Comparison of ENCODE assay signal across 40 cellular contexts in the genomic region with DNA sequence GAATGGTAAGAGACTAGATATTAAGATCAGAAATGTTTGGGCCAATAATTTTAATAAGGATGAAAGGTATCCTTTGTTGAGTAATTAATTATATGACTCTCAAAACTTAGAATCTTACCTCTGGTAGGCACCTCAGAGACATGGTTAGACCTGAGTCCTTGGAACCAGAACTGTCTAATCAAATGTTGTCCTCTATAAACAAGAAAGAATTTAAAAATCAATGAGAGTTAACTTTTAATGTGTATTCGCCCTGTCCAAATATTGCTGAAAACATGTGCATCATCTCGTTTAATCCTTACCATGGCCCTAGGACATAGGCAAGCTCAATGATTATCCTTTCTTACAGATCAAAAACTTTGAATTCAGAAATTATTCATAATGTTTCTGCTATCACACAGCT. TPM values are rescaled to one million over a fixed set of nuclear protein-coding genes. Genes with fewer than 3 reads are reported as not detected.
"Had no signal": no experiment of that assay in that cellular context is flagged by ENCODE, and none has a peak within 500 bp of the region (broad histone marks: within the 10 kb centered on the region; RNA-seq: fewer than 3 reads in every experiment).

No MANE protein-coding gene starts in this region.

- FAIRE-seq: bronchial epithelial cell had no signal

- H3K9me3 ChIP-seq: adrenal gland, ascending aorta, body of pancreas had no signal

- H3K4me1 ChIP-seq: adrenal gland, ascending aorta, body of pancreas, breast epithelium had no signal

- H3K4me3 ChIP-seq: adrenal gland, ascending aorta, body of pancreas, breast epithelium, cardiac muscle cell had no signal

- H3K27ac ChIP-seq: adrenal gland, ascending aorta, body of pancreas, brain microvascular endothelial cell, breast epithelium, cardiac muscle cell had no signal

- H3K27ac Mint-ChIP-seq: activated naive CD4-positive, alpha-beta T cell treated with anti-CD3 and anti-CD28 coated beads for 36 hours; activated naive CD4-positive, alpha-beta T cell treated with anti-CD3 and anti-CD28 coated beads, Interleukin-2, amount 10 ng/mL, durations not matched to agents 7 days and 5 days; activated naive CD4-positive, alpha-beta T cell treated with anti-CD3 and anti-CD28 coated beads, Interleukin-2, amount 50 U/mL, for 24 hours; activated naive CD4-positive, alpha-beta T cell treated with anti-CD3 and anti-CD28 coated beads, Interleukin-2, amount 50 U/mL, for 72 hours; activated naive CD8-positive, alpha-beta T cell; activated naive CD8-positive, alpha-beta T cell treated with anti-CD3 and anti-CD28 coated beads for 36 hours; activated naive CD8-positive, alpha-beta T cell treated with anti-CD3 and anti-CD28 coated beads, Interleukin-2, amount 10 ng/mL, durations not matched to agents 7 days and 5 days; activated naive CD8-positive, alpha-beta T cell treated with anti-CD3 and anti-CD28 coated beads, Interleukin-2, amount 50 U/mL, for 24 hours; activated T-cell treated with anti-CD3 and anti-CD28 coated beads, Interleukin-2, amount 50 U/mL, for 24 hours; activated T-cell treated with anti-CD3 and anti-CD28 coated beads, Interleukin-2, amount 50 U/mL, for 72 hours; activated T-helper 1 cell treated with anti-CD3 and anti-CD28 coated beads, Interleukin-12 subunit alpha, Interleukin-12 subunit beta, Interleukin-2, Interleukin-4 antibody, amounts not matched to agents 30 ng/mL and 10 ng/mL and 1 ng/mL, durations not matched to agents 14 hours and 24 hours and 36 hours; activated T-helper 17 cell treated with anti-CD3 and anti-CD28 coated beads, Interleukin-2, amount 50 U/mL, for 72 hours; activated T-helper 2 cell treated with anti-CD3 and anti-CD28 coated beads, Interferon-gamma antibody, Interleukin-2, Interleukin-4, amounts not matched to agents 10 μg/mL and 5 μg/mL and 100 μg/mL, durations not matched to agents 14 hours and 24 hours and 36 hours; brain had no signal

- H3K9me3 Mint-ChIP-seq: activated naive CD4-positive, alpha-beta T cell treated with anti-CD3 and anti-CD28 coated beads, Interleukin-2, amount 10 ng/mL, durations not matched to agents 7 days and 5 days; activated naive CD8-positive, alpha-beta T cell treated with anti-CD3 and anti-CD28 coated beads for 36 hours; activated naive CD8-positive, alpha-beta T cell treated with anti-CD3 and anti-CD28 coated beads, Interleukin-2, amount 10 ng/mL, durations not matched to agents 7 days and 5 days; activated naive CD8-positive, alpha-beta T cell treated with anti-CD3 and anti-CD28 coated beads, Interleukin-2, amount 50 U/mL, for 24 hours; activated T-cell treated with anti-CD3 and anti-CD28 coated beads, Interleukin-2, amount 50 U/mL, for 24 hours; activated T-cell treated with anti-CD3 and anti-CD28 coated beads, Interleukin-2, amount 50 U/mL, for 4 hours; activated T-helper 1 cell treated with anti-CD3 and anti-CD28 coated beads, Interleukin-12 subunit alpha, Interleukin-12 subunit beta, Interleukin-2, Interleukin-4 antibody, amounts not matched to agents 30 ng/mL and 10 ng/mL and 1 ng/mL, durations not matched to agents 14 hours and 24 hours and 36 hours; activated T-helper 17 cell treated with anti-CD3 and anti-CD28 coated beads, Interleukin-2, amount 50 U/mL, for 72 hours; activated T-helper 2 cell treated with anti-CD3 and anti-CD28 coated beads, Interferon-gamma antibody, Interleukin-2, Interleukin-4, amounts not matched to agents 10 μg/mL and 5 μg/mL and 100 μg/mL, durations not matched to agents 14 hours and 24 hours and 36 hours had no signal

- H3K4me3 Mint-ChIP-seq: activated naive CD4-positive, alpha-beta T cell treated with anti-CD3 and anti-CD28 coated beads for 36 hours; activated naive CD4-positive, alpha-beta T cell treated with anti-CD3 and anti-CD28 coated beads, Interleukin-2, amount 10 ng/mL, durations not matched to agents 7 days and 5 days; activated naive CD4-positive, alpha-beta T cell treated with anti-CD3 and anti-CD28 coated beads, Interleukin-2, amount 50 U/mL, for 24 hours; activated naive CD8-positive, alpha-beta T cell; activated naive CD8-positive, alpha-beta T cell treated with anti-CD3 and anti-CD28 coated beads for 36 hours; activated naive CD8-positive, alpha-beta T cell treated with anti-CD3 and anti-CD28 coated beads, Interleukin-2, amount 10 ng/mL, durations not matched to agents 7 days and 5 days; activated naive CD8-positive, alpha-beta T cell treated with anti-CD3 and anti-CD28 coated beads, Interleukin-2, amount 50 U/mL, for 24 hours; activated T-cell treated with anti-CD3 and anti-CD28 coated beads, Interleukin-2, amount 50 U/mL, for 24 hours; activated T-cell treated with anti-CD3 and anti-CD28 coated beads, Interleukin-2, amount 50 U/mL, for 4 hours; activated T-cell treated with anti-CD3 and anti-CD28 coated beads, Interleukin-2, amount 50 U/mL, for 72 hours; activated T-helper 1 cell treated with anti-CD3 and anti-CD28 coated beads, Interleukin-12 subunit alpha, Interleukin-12 subunit beta, Interleukin-2, Interleukin-4 antibody, amounts not matched to agents 30 ng/mL and 10 ng/mL and 1 ng/mL, durations not matched to agents 14 hours and 24 hours and 36 hours; activated T-helper 17 cell treated with anti-CD3 and anti-CD28 coated beads, Interleukin-2, amount 50 U/mL, for 72 hours; brain; central memory CD8-positive, alpha-beta T cell had no signal

- H3K36me3 Mint-ChIP-seq: activated naive CD4-positive, alpha-beta T cell treated with anti-CD3 and anti-CD28 coated beads, Interleukin-2, amount 10 ng/mL, durations not matched to agents 7 days and 5 days; activated naive CD4-positive, alpha-beta T cell treated with anti-CD3 and anti-CD28 coated beads, Interleukin-2, amount 50 U/mL, for 24 hours; activated naive CD8-positive, alpha-beta T cell; activated naive CD8-positive, alpha-beta T cell treated with anti-CD3 and anti-CD28 coated beads for 36 hours; activated naive CD8-positive, alpha-beta T cell treated with anti-CD3 and anti-CD28 coated beads, Interleukin-2, amount 10 ng/mL, durations not matched to agents 7 days and 5 days; brain had no signal

- H3K27me3 Mint-ChIP-seq: activated naive CD4-positive, alpha-beta T cell treated with anti-CD3 and anti-CD28 coated beads, Interleukin-2, amount 10 ng/mL, durations not matched to agents 7 days and 5 days; activated naive CD4-positive, alpha-beta T cell treated with anti-CD3 and anti-CD28 coated beads, Interleukin-2, amount 50 U/mL, for 24 hours had no signal

- H3K36me3 ChIP-seq: adrenal gland, ascending aorta, brain microvascular endothelial cell, breast epithelium, cardiac muscle cell had no signal

- H3K4me1 Mint-ChIP-seq: activated naive CD4-positive, alpha-beta T cell treated with anti-CD3 and anti-CD28 coated beads, Interleukin-2, amount 10 ng/mL, durations not matched to agents 7 days and 5 days; activated naive CD4-positive, alpha-beta T cell treated with anti-CD3 and anti-CD28 coated beads, Interleukin-2, amount 50 U/mL, for 24 hours; activated naive CD8-positive, alpha-beta T cell treated with anti-CD3 and anti-CD28 coated beads for 36 hours; activated naive CD8-positive, alpha-beta T cell treated with anti-CD3 and anti-CD28 coated beads, Interleukin-2, amount 10 ng/mL, durations not matched to agents 7 days and 5 days; activated naive CD8-positive, alpha-beta T cell treated with anti-CD3 and anti-CD28 coated beads, Interleukin-2, amount 50 U/mL, for 24 hours; activated T-helper 17 cell treated with anti-CD3 and anti-CD28 coated beads, Interleukin-2, amount 50 U/mL, for 72 hours; brain; central memory CD8-positive, alpha-beta T cell had no signal

- H3K27me3 ChIP-seq: ascending aorta, body of pancreas, brain microvascular endothelial cell, cardiac muscle cell had no signal

- ATAC-seq: activated naive CD4-positive, alpha-beta T cell treated with anti-CD3 and anti-CD28 coated beads, Interleukin-2, amount 50 U/mL, for 72 hours; activated naive CD8-positive, alpha-beta T cell treated with anti-CD3 and anti-CD28 coated beads, Interleukin-2, amount 50 U/mL, for 24 hours; activated T-cell treated with anti-CD3 and anti-CD28 coated beads, Interleukin-2, amount 50 U/mL, for 4 hours; activated T-cell treated with anti-CD3 and anti-CD28 coated beads, Interleukin-2, amount 50 U/mL, for 72 hours; activated T-helper 17 cell treated with anti-CD3 and anti-CD28 coated beads, Interleukin-2, amount 50 U/mL, for 72 hours; body of pancreas had no signal

- DNase-seq: activated effector memory CD4-positive, alpha-beta T cell treated with anti-CD3 and anti-CD28 coated beads, Interleukin-2, amount 50 U/mL, for 16 hours; activated effector memory CD4-positive, alpha-beta T cell treated with Interleukin-2 at 50 U/mL for 16 hours; activated gamma-delta T cell; activated gamma-delta T cell treated with Interleukin-2 at 50 U/mL for 16 hours; activated naive CD4-positive, alpha-beta T cell; activated naive CD4-positive, alpha-beta T cell treated with anti-CD3 and anti-CD28 coated beads for 36 hours; activated naive CD4-positive, alpha-beta T cell treated with anti-CD3 and anti-CD28 coated beads, Interleukin-2, amount 10 ng/mL, durations not matched to agents 7 days and 5 days; activated naive CD4-positive, alpha-beta T cell treated with anti-CD3 and anti-CD28 coated beads, Interleukin-2, amount 50 U/mL, for 16 hours; activated naive CD4-positive, alpha-beta T cell treated with Interleukin-2 at 50 U/mL for 16 hours; activated naive CD8-positive, alpha-beta T cell treated with anti-CD3 and anti-CD28 coated beads for 36 hours; activated naive CD8-positive, alpha-beta T cell treated with anti-CD3 and anti-CD28 coated beads, Interleukin-2, amount 10 ng/mL, durations not matched to agents 7 days and 5 days; activated naive CD8-positive, alpha-beta T cell treated with anti-CD3 and anti-CD28 coated beads, Interleukin-2, amount 50 U/mL, for 24 hours; activated T-cell treated with anti-CD3 and anti-CD28 coated beads, Interleukin-2, amount 50 U/mL, for 1 hour; activated T-cell treated with anti-CD3 and anti-CD28 coated beads, Interleukin-2, amount 50 U/mL, for 24 hours; activated T-cell treated with anti-CD3 and anti-CD28 coated beads, Interleukin-2, amount 50 U/mL, for 4 hours; activated T-cell treated with anti-CD3 and anti-CD28 coated beads, Interleukin-2, amount 50 U/mL, for 48 hours; activated T-cell treated with anti-CD3 and anti-CD28 coated beads, Interleukin-2, amount 50 U/mL, for 72 hours; adrenal gland; amniotic stem cell; amygdala; anterior cingulate cortex; aorta; body of pancreas; brain microvascular endothelial cell; caudate nucleus; central memory CD4-positive, alpha-beta T cell; cerebellar nuclear complex had no signal

RNA-seq across cellular contexts. Expression of a gene that starts 24.0 kb away (rescaled TPM):
- total RNA-seq: cardiac septum had no signal
